12 cellular contexts compared by ENCODE assay signal in genomic region chr12:80216890-80217559, GRCh38.
A peak's percentile ranks its signal among the peaks of the same experiment; 100 is the strongest.
DNase-seq lines count a peak whose midpoint lies in the region; ATAC-seq, FAIRE-seq and TF ChIP-seq lines count a peak whose summit lies in the region.
"Had no signal": no experiment of that assay in that cellular context is flagged by ENCODE, and none has a peak within 500 bp of the region (broad histone marks: within the 10 kb centered on the region; RNA-seq: fewer than 3 reads in every experiment).

No MANE protein-coding gene starts in this region.

- POLR2A ChIA-PET in H1 (lab: Charles Lee; ENCODE audit: partially characterized antibody) = interaction anchor here (0.6 kb wide), 2 partner anchors 18 to 730 kb away, joined by 3 read pairs; no protein-coding TSS in a partner anchor

- DNase-seq in GM12865 (ENCODE audit: low read depth) (peak; percentile 75), NCI-H1694 (lab: John Stamatoyannopoulos, UW) (peak; percentile 91), H1 (ENCODE audit: low read depth in 1 of 2, low spot score in 2 of 2) (no peak), Karpas-422 (no peak), NCI-H510A treated with DMSO at 0.1 percent for 48 hours (lab: John Stamatoyannopoulos, UW) (no peak)
- DNase-seq in stimulated activated CD4-positive, alpha-beta T cell treated with anti-CD3 and anti-CD28 coated beads, Interleukin-1b, Interleukin-23, amount 100 ng/mL, for 48 hours = no peak
- DNase-seq: activated CD4-positive, alpha-beta T cell treated with anti-CD3 and anti-CD28 coated beads, Interleukin-2, amount 50 U/mL, for 48 hours; adrenal gland; CD4-positive, CD25-positive, alpha-beta regulatory T cell had no signal

- TF ChIP-seq POLR2A in H1 (IDR thresholded peaks at IDR 0.05; ENCODE audit: control extremely low read depth in 1 of 2, low read depth in 2 of 2, low read length in 2 of 2) = no peak

- H4K5ac ChIP-seq in H1 (ENCODE audit: insufficient read length, low read depth, low read length) = no peak overlapping the region

- H3K36me3 ChIP-seq in H1 (ENCODE audit: control insufficient read depth in 2 of 4, insufficient read depth in 4 of 4, low read length in 3 of 4) = no peaks in the 10 kb centered on the region
- H3K36me3 ChIP-seq in Karpas-422 (ENCODE audit: insufficient read depth, low read length) = no peaks in the 10 kb centered on the region
- H3K36me3 ChIP-seq: adrenal gland had no signal

- no peak overlapping the region for H3K23ac ChIP-seq in H1 (ENCODE audit: insufficient read length)

- no peak overlapping the region for H2BK120ac ChIP-seq in H1 (replicated peaks; ENCODE audit: low read depth, low read length)

- no peak overlapping the region for H2BK15ac ChIP-seq in H1 (ENCODE audit: low read length)

- H3K79me2 ChIP-seq in H1 (ENCODE audit: control insufficient read depth in 1 of 2, insufficient read depth in 2 of 2, low read length in 2 of 2) = no peaks in the 10 kb centered on the region
- H3K79me2 ChIP-seq in Karpas-422 (ENCODE audit: low read length) = no peaks in the 10 kb centered on the region

- H3K18ac ChIP-seq in H1 (ENCODE audit: extremely low read depth, low read length) = no peak overlapping the region

- H2AFZ ChIP-seq in H1 (ENCODE audit: low read length) = 0 out of 2 replicates have a peak overlapping the region, but pooled peaks have one; percentile 49
- H2AFZ ChIP-seq in Karpas-422 (ENCODE audit: low read length) = no peak overlapping the region

- H2BK5ac ChIP-seq in H1 (ENCODE audit: low read depth, low read length) = no peak overlapping the region

- H3K14ac ChIP-seq in H1 (ENCODE audit: insufficient read length) = no peak overlapping the region

- H3K27me3 ChIP-seq in H1 (replicated peaks in 1 of 4; ENCODE audit: control insufficient read depth in 3 of 4, extremely low read depth in 1 of 4, insufficient read depth in 3 of 4, low read length in 3 of 4) (no peaks in the 10 kb centered on the region), Karpas-422 (ENCODE audit: low read length) (no peaks in the 10 kb centered on the region)
- H3K27me3 ChIP-seq: adrenal gland had no signal

- 80% methylated on average over 6 of the region's 6 CpGs; no CpG with 5 or more reads in 1 of the 2 experiments for WGBS in H1 (ENCODE audit: extremely low coverage in 1 of 2, insufficient coverage in 1 of 2, insufficient read length in 1 of 2, insufficient replicate concordance in 2 of 2, low coverage in 1 of 2, low lambda C conversion rate in 2 of 2, missing lambda C conversion rate in 1 of 2), 2 experiments

- no peak overlapping the region for H2BK20ac ChIP-seq in H1 (ENCODE audit: low read length)

- H3K9me2 ChIP-seq in Karpas-422 (replicated peaks; ENCODE audit: insufficient read depth, low read length) = no peaks in the 10 kb centered on the region

- H3K56ac ChIP-seq in H1 (replicated peaks; ENCODE audit: insufficient read length, low read depth, low read length) = no peak overlapping the region

- H3K4me2 ChIP-seq in H1 (ENCODE audit: insufficient read depth in 1 of 2, low read depth in 2 of 2, low read length in 2 of 2) = no peak overlapping the region
- H3K4me2 ChIP-seq in Karpas-422 (ENCODE audit: low read depth, low read length, poor library complexity, severe bottlenecking) = no peak overlapping the region

- H2BK12ac ChIP-seq in H1 (ENCODE audit: low read depth, low read length) = no peak overlapping the region

- no peak overlapping the region for H3K27ac ChIP-seq in H1 (ENCODE audit: low read depth, low read length)
- no peak overlapping the region for H3K27ac ChIP-seq in Karpas-422 (ENCODE audit: low read length)
- H3K27ac ChIP-seq: adrenal gland had no signal

- H3K79me1 ChIP-seq in H1 (ENCODE audit: low read depth, low read length) = no peaks in the 10 kb centered on the region

- no peaks in the 10 kb centered on the region for H3K9me3 ChIP-seq in H1 (ENCODE audit: insufficient read depth in 2 of 2, low read depth in 1 of 2, low read length in 1 of 2)
- no peaks in the 10 kb centered on the region for H3K9me3 ChIP-seq in Karpas-422 (ENCODE audit: low read length)
- H3K9me3 ChIP-seq: adrenal gland had no signal

- ATAC-seq in GM21529 (IDR thresholded peaks at IDR 0.05; ENCODE audit: unreplicated experiment) (peak; percentile 81), HG03457 (IDR thresholded peaks at IDR 0.05; ENCODE audit: unreplicated experiment) (no peak)

- H3K23me2 ChIP-seq in H1 (ENCODE audit: low read depth, low read length) = no peaks in the 10 kb centered on the region

- FAIRE-seq in H1 (lab: Jason Lieb, UNC) = peak; percentile 52
- FAIRE-seq: endothelial cell of umbilical vein had no signal

- H2AK5ac ChIP-seq in H1 (ENCODE audit: low read depth, low read length) = no peak overlapping the region

- H4K20me1 ChIP-seq in H1 (replicated peaks in 1 of 2; ENCODE audit: control insufficient read depth in 1 of 2, insufficient read depth in 2 of 2, low read length in 2 of 2) = no peaks in the 10 kb centered on the region
- no peaks in the 10 kb centered on the region for H4K20me1 ChIP-seq in Karpas-422 (ENCODE audit: insufficient read depth, low read depth, low read length)

- CTCF ChIA-PET in H1 (lab: Charles Lee; ENCODE audit: partially characterized antibody) = no interaction called here

- no peak for TF ChIP-seq CTCF in GM12865 (IDR thresholded peaks at IDR 0.05; ENCODE audit: insufficient read depth, low read depth, low read length, missing control alignments)
- no peak for TF ChIP-seq CTCF in H1 (IDR thresholded peaks at IDR 0.05; ENCODE audit: control extremely low read depth in 1 of 3, insufficient read depth in 1 of 3, low read depth in 1 of 3, low read length in 3 of 3)

- H3K4me3 ChIP-seq in GM12865 (ENCODE audit: low read depth, low read length) = peak overlapping the region; percentile 31; the same call in 1 of the 2 replicates
- H3K4me3 ChIP-seq in H1 (ENCODE audit: extremely low read depth in 1 of 4, insufficient read depth in 2 of 4, low read depth in 3 of 4, low read length in 4 of 4) = no peak overlapping the region
- no peak overlapping the region for H3K4me3 ChIP-seq in Karpas-422 (ENCODE audit: low read length)
- H3K4me3 ChIP-seq: adrenal gland had no signal

- TF ChIP-seq EP300 in H1 (IDR thresholded peaks at IDR 0.05; ENCODE audit: borderline replicate concordance in 1 of 2, low read depth in 2 of 2, low read length in 2 of 2) = no peak

- no peak overlapping the region for H3K4ac ChIP-seq in H1 (replicated peaks; ENCODE audit: insufficient read length, low read depth, low read length)

- H4K8ac ChIP-seq in H1 (ENCODE audit: extremely low read depth, insufficient read depth, low read length) = no peak overlapping the region

- H4K91ac ChIP-seq in H1 (replicated peaks; ENCODE audit: insufficient read length, low read length) = no peak overlapping the region

- H3K9ac ChIP-seq in H1 (replicated peaks in 1 of 4; ENCODE audit: extremely low read depth in 1 of 4, low read depth in 3 of 4, low read length in 3 of 4) = no peak overlapping the region
- no peak overlapping the region for H3K9ac ChIP-seq in Karpas-422 (ENCODE audit: low read length)

- H3K4me1 ChIP-seq in H1 (replicated peaks in 1 of 4; ENCODE audit: control insufficient read depth in 3 of 4, insufficient read depth in 4 of 4, low read length in 3 of 4) = peaks cover 0 to 5% (median 0%) of the 10 kb centered on the region in 4 experiments; a peak in 2 of 7 replicates
- no peaks in the 10 kb centered on the region for H3K4me1 ChIP-seq in Karpas-422 (ENCODE audit: low read length)
- H3K4me1 ChIP-seq: adrenal gland had no signal

- TF ChIP-seq RAD21 in H1 (IDR thresholded peaks at IDR 0.05 in 1 of 2, conservative IDR thresholded peaks at IDR 0.05 in 1 of 2; ENCODE audit: low read depth in 2 of 2, low read length in 2 of 2) = no peak; a peak in 1 of 4 replicates

TF ChIP-seq in H1, 55 proteins besides CTCF, POLR2A, EP300 and RAD21:
- TF ChIP-seq CHD2 (IDR thresholded peaks at IDR 0.05; ENCODE audit: low read length) = no peak
- no peak for TF ChIP-seq CBX5 (IDR thresholded peaks at IDR 0.05; ENCODE audit: low read depth, low read length)
- no peak for TF ChIP-seq JUND (IDR thresholded peaks at IDR 0.05; ENCODE audit: low read length)
- TF ChIP-seq RBBP5 (IDR thresholded peaks at IDR 0.05; ENCODE audit: borderline replicate concordance, low read depth, low read length) = no peak
- no peak for TF ChIP-seq SIN3A (conservative IDR thresholded peaks at IDR 0.05 in 1 of 2, IDR thresholded peaks at IDR 0.05 in 1 of 2; ENCODE audit: low read depth in 1 of 2, low read length in 2 of 2)
- no peak for TF ChIP-seq SIRT6 (IDR thresholded peaks at IDR 0.05; ENCODE audit: low read length)
- no peak for TF ChIP-seq JUN (IDR thresholded peaks at IDR 0.05; ENCODE audit: low read depth, low read length)
- TF ChIP-seq FOSL1 (IDR thresholded peaks at IDR 0.05; ENCODE audit: insufficient read depth, low read depth, low read length) = no peak
- no peak for TF ChIP-seq TBP (IDR thresholded peaks at IDR 0.05; ENCODE audit: low read depth, low read length)
- no peak for TF ChIP-seq SP1 (IDR thresholded peaks at IDR 0.05; ENCODE audit: low read depth, low read length)
- no peak for TF ChIP-seq CTBP2 (IDR thresholded peaks at IDR 0.05; ENCODE audit: borderline replicate concordance, insufficient read depth, insufficient read length, low read length)

Comparison
In these comparisons a context has a peak if more than half of its experiments do, and no peak if none do; other contexts are left out.
1. DNase-seq: peak in GM12865 (single experiment) and NCI-H1694 (single experiment); none in H1 (0 of 2), Karpas-422 (single experiment), stimulated activated CD4-positive, alpha-beta T cell treated with anti-CD3 and anti-CD28 coated beads, Interleukin-1b, Interleukin-23, amount 100 ng/mL, for 48 hours (single experiment) and NCI-H510A treated with DMSO at 0.1 percent for 48 hours (single experiment).